22 cellular contexts compared by ENCODE assay signal in the genomic region with DNA sequence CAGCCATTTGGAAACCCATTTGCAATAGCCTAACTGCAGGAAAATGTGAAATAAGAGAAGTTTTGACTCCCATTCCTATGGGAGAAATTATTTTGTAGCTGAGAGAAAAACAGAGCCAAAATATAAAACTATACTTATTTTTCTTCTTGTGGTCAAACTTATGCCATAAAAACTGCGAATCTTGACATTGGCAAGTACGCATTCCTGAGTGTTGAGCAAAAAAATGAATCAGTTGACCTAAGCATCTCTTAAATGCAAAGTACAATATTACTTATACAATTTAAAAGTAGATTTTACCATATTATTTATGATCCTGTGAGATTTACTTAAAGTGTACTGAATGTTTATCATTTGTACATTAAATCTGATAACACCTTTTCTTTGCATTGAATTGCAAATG.
"Had no signal": no experiment of that assay in that cellular context is flagged by ENCODE, and none has a peak within 500 bp of the region (broad histone marks: within the 10 kb centered on the region; RNA-seq: fewer than 3 reads in every experiment).

No MANE protein-coding gene starts in this region.

- H3K9me3 ChIP-seq: colonic mucosa, esophagus squamous epithelium had no signal

- H3K4me3 ChIP-seq: colonic mucosa, esophagus squamous epithelium had no signal

- DNase-seq: activated B cell treated with CpG ODN at 0.5 μM for 24 hours; activated CD4-positive, alpha-beta T cell treated with anti-CD3 and anti-CD28 coated beads for 48 hours; activated CD4-positive, alpha-beta T cell treated with anti-CD3 and anti-CD28 coated beads, Interleukin-2, amount 50 U/mL, for 1 hour; activated CD4-positive, alpha-beta T cell treated with anti-CD3 and anti-CD28 coated beads, Interleukin-2, amount 50 U/mL, for 48 hours; activated CD8-positive, alpha-beta memory T cell treated with anti-CD3 and anti-CD28 coated beads for 24 hours; activated CD8-positive, alpha-beta T cell treated with anti-CD3 and anti-CD28 coated beads for 36 hours; activated effector memory CD4-positive, alpha-beta T cell treated with Interleukin-2 at 50 U/mL for 16 hours; activated gamma-delta T cell treated with Interleukin-2 at 50 U/mL for 16 hours; activated naive CD4-positive, alpha-beta T cell treated with anti-CD3 and anti-CD28 coated beads, Interleukin-2, amount 50 U/mL, for 16 hours; activated naive CD4-positive, alpha-beta T cell treated with Interleukin-2 at 50 U/mL for 16 hours; activated T-cell treated with anti-CD3 and anti-CD28 coated beads, Interleukin-2, amount 50 U/mL, for 4 hours; amniotic stem cell; anterior cingulate cortex; brain microvascular endothelial cell; colonic mucosa; effector CD8-positive, alpha-beta T cell; esophagus squamous epithelium; foreskin fibroblast; head of caudate nucleus; T1000; WERI-Rb-1 had no signal

- H3K27me3 ChIP-seq: brain microvascular endothelial cell, colonic mucosa, esophagus squamous epithelium had no signal

- H3K36me3 ChIP-seq: brain microvascular endothelial cell, colonic mucosa, esophagus squamous epithelium, WERI-Rb-1 had no signal

- H3K4me1 ChIP-seq: colonic mucosa, esophagus squamous epithelium had no signal

- H3K27ac ChIP-seq: brain microvascular endothelial cell, colonic mucosa, epithelial cell of prostate, esophagus squamous epithelium, WERI-Rb-1 had no signal
